In the genomic region with DNA sequence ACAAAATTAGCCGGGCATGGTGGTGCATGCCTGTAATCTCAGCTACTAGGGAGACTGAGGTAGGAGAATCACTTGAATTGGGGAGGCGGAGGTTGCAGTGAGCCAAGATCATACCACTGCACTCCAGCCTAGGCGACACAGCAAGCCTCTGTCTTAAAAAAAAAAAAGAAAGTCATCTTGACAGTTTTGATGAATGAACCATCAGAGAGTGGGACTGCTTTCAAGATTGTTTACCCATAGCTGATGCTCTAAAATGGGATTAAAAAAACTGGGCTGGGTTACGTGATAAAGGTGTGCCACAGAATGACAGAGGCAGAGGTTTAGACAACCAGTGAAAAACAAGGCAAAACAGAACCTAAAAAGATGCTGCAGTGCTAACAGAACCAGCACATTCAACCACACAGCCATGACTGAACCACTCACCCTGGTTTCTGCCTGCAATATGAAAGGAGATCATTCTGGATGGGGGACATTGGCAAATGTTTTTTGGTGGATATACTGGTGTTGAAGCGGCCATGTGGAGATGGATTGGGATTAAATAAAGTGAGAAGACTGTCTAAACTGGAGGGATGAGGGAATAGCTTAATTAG, we compare ENCODE assay signal across 27 cellular contexts. TPM values are rescaled to one million over a fixed set of nuclear protein-coding genes. Genes with fewer than 3 reads are reported as not detected.
DNase-seq lines count a peak whose midpoint lies in the region; ATAC-seq and TF ChIP-seq lines count a peak whose summit lies in the region.
"Had no signal": no experiment of that assay in that cellular context is flagged by ENCODE, and none has a peak within 500 bp of the region (broad histone marks: within the 10 kb centered on the region; RNA-seq: fewer than 3 reads in every experiment).

No MANE protein-coding gene starts in this region.

- H3K36me3 ChIP-seq in naive thymus-derived CD4-positive, alpha-beta T cell (ENCODE audit: control insufficient read depth in 2 of 3, insufficient read depth in 3 of 3, low read length in 3 of 3) = no peaks in the 10 kb centered on the region
- H3K36me3 ChIP-seq: esophagus muscularis mucosa, heart right ventricle, pancreas, right atrium auricular region had no signal

- H3K4me3 Mint-ChIP-seq in activated CD8-positive, alpha-beta memory T cell treated with anti-CD3 and anti-CD28 coated beads, Interleukin-2, amount 10 ng/mL, durations not matched to agents 7 days and 5 days = peak overlapping the region; percentile 34
- H3K4me3 Mint-ChIP-seq in Calu3 (ENCODE audit: low read depth, unreplicated experiment) = no peak overlapping the region
- H3K4me3 Mint-ChIP-seq in activated CD8-positive, alpha-beta T cell treated with anti-CD3 and anti-CD28 coated beads, Interleukin-2, amount 10 ng/mL, durations not matched to agents 7 days and 5 days = no peak overlapping the region
- H3K4me3 Mint-ChIP-seq in progenitor cell of endocrine pancreas (ENCODE audit: low read depth) = no peak overlapping the region
- no peak overlapping the region for H3K4me3 Mint-ChIP-seq in T-cell
- peak overlapping the region in 1 of 10 donors; percentile 12 for H3K4me3 Mint-ChIP-seq in naive thymus-derived CD4-positive, alpha-beta T cell
- H3K4me3 Mint-ChIP-seq: activated naive CD8-positive, alpha-beta T cell treated with anti-CD3 and anti-CD28 coated beads for 36 hours had no signal

- no peak overlapping the region for H3K4me3 ChIP-seq in naive thymus-derived CD4-positive, alpha-beta T cell (ENCODE audit: low read length)
- H3K4me3 ChIP-seq: esophagus muscularis mucosa, heart right ventricle, lung, mucosa of descending colon, pancreas, right atrium auricular region had no signal

- no TSS peak for BruUV-seq in Calu3 (replicated peaks; lab: Mats Ljungman, UMichigan)

- H3K27ac ChIP-seq in naive thymus-derived CD4-positive, alpha-beta T cell (ENCODE audit: low read depth, low read length) = no peak overlapping the region
- H3K27ac ChIP-seq: esophagus muscularis mucosa, foreskin keratinocyte, pancreas had no signal

- CTCF ChIA-PET in activated CD8-positive, alpha-beta memory T cell treated with anti-CD3 and anti-CD28 coated beads, Interleukin-2, amount 10 ng/mL, durations not matched to agents 7 days and 5 days (lab: Charles Lee) = interaction anchor here (1.2 to 3.2 kb wide), 4 partner anchors 9 to 67 kb away, joined by 4 to 10 read pairs (median 4); a partner anchor contains a TSS
- CTCF ChIA-PET in Calu3 (lab: Charles Lee) (interaction anchor here (1.8 kb wide), 1 partner anchor 14 kb away, joined by 3 read pairs; no protein-coding TSS in a partner anchor), T-cell (lab: Charles Lee) (interaction anchor here (0.7 to 1.1 kb wide), 2 partner anchors 39 to 92 kb away, joined by 3 read pairs; no protein-coding TSS in a partner anchor)
- CTCF ChIA-PET in activated CD8-positive, alpha-beta T cell treated with anti-CD3 and anti-CD28 coated beads, Interleukin-2, amount 10 ng/mL, durations not matched to agents 7 days and 5 days (lab: Charles Lee) = no interaction called here
- CTCF ChIA-PET in naive thymus-derived CD4-positive, alpha-beta T cell (lab: Charles Lee) = no interaction called here

- H3K4me1 ChIP-seq in naive thymus-derived CD4-positive, alpha-beta T cell (ENCODE audit: control insufficient read depth in 2 of 2, insufficient read depth in 2 of 2, low read length in 2 of 2) = no peaks in the 10 kb centered on the region
- H3K4me1 ChIP-seq: pancreas had no signal

- H3K27me3 Mint-ChIP-seq in activated CD8-positive, alpha-beta memory T cell treated with anti-CD3 and anti-CD28 coated beads, Interleukin-2, amount 10 ng/mL, durations not matched to agents 7 days and 5 days = no peaks in the 10 kb centered on the region
- H3K27me3 Mint-ChIP-seq in Calu3 (ENCODE audit: unreplicated experiment) = no peaks in the 10 kb centered on the region
- H3K27me3 Mint-ChIP-seq in activated CD8-positive, alpha-beta T cell treated with anti-CD3 and anti-CD28 coated beads, Interleukin-2, amount 10 ng/mL, durations not matched to agents 7 days and 5 days (ENCODE audit: low read depth) = peaks cover 3% of the 10 kb centered on the region
- H3K27me3 Mint-ChIP-seq in progenitor cell of endocrine pancreas = no peaks in the 10 kb centered on the region
- H3K27me3 Mint-ChIP-seq in T-cell = no peaks in the 10 kb centered on the region
- H3K27me3 Mint-ChIP-seq in naive thymus-derived CD4-positive, alpha-beta T cell = peaks cover 0 to 4% (median 0%) of the 10 kb centered on the region in 5 donors
- H3K27me3 Mint-ChIP-seq: activated naive CD8-positive, alpha-beta T cell treated with anti-CD3 and anti-CD28 coated beads for 36 hours had no signal

- peaks cover 15% of the 10 kb centered on the region for H3K36me3 Mint-ChIP-seq in activated CD8-positive, alpha-beta memory T cell treated with anti-CD3 and anti-CD28 coated beads, Interleukin-2, amount 10 ng/mL, durations not matched to agents 7 days and 5 days
- H3K36me3 Mint-ChIP-seq in Calu3 (ENCODE audit: insufficient read depth, unreplicated experiment) (no peaks in the 10 kb centered on the region), progenitor cell of endocrine pancreas (ENCODE audit: insufficient read depth) (no peaks in the 10 kb centered on the region), T-cell (peaks cover 3% of the 10 kb centered on the region)
- H3K36me3 Mint-ChIP-seq in activated CD8-positive, alpha-beta T cell treated with anti-CD3 and anti-CD28 coated beads, Interleukin-2, amount 10 ng/mL, durations not matched to agents 7 days and 5 days (ENCODE audit: low read depth) = no peaks in the 10 kb centered on the region
- H3K36me3 Mint-ChIP-seq in naive thymus-derived CD4-positive, alpha-beta T cell = no peaks in the 10 kb centered on the region
- H3K36me3 Mint-ChIP-seq: activated naive CD8-positive, alpha-beta T cell treated with anti-CD3 and anti-CD28 coated beads for 36 hours had no signal

- POLR2A ChIA-PET in activated CD8-positive, alpha-beta T cell treated with anti-CD3 and anti-CD28 coated beads, Interleukin-2, amount 10 ng/mL, durations not matched to agents 7 days and 5 days (lab: Charles Lee) = no interaction called here
- POLR2A ChIA-PET in T-cell (lab: Charles Lee) = no interaction called here
- POLR2A ChIA-PET in naive thymus-derived CD4-positive, alpha-beta T cell (lab: Charles Lee) = no interaction called here

- no peaks in the 10 kb centered on the region for H3K27me3 ChIP-seq in naive thymus-derived CD4-positive, alpha-beta T cell (ENCODE audit: control insufficient read depth in 2 of 2, insufficient read depth in 2 of 2, low read length in 2 of 2)
- H3K27me3 ChIP-seq: esophagus muscularis mucosa, foreskin keratinocyte, heart right ventricle, pancreas, right atrium auricular region had no signal

- no peak for DNase-seq in activated CD8-positive, alpha-beta memory T cell treated with anti-CD3 and anti-CD28 coated beads, Interleukin-2, amount 10 ng/mL, durations not matched to agents 7 days and 5 days
- DNase-seq in activated CD8-positive, alpha-beta memory T cell treated with anti-CD3 and anti-CD28 coated beads for 24 hours = no peak
- no peak for DNase-seq in Calu3
- DNase-seq in activated CD8-positive, alpha-beta T cell treated with anti-CD3 and anti-CD28 coated beads, Interleukin-2, amount 10 ng/mL, durations not matched to agents 7 days and 5 days = no peak
- DNase-seq in progenitor cell of endocrine pancreas (ENCODE audit: low spot score, unreplicated experiment) = no peak
- DNase-seq in T-cell = no peak
- DNase-seq in naive thymus-derived CD4-positive, alpha-beta T cell = no peak
- no peak for DNase-seq in kidney tubule cell (ENCODE audit: low spot score)
- DNase-seq: activated effector memory CD4-positive, alpha-beta T cell treated with anti-CD3 and anti-CD28 coated beads, Interleukin-2, amount 50 U/mL, for 16 hours; activated naive CD8-positive, alpha-beta T cell treated with anti-CD3 and anti-CD28 coated beads for 36 hours; C1 segment of cervical spinal cord; central memory CD4-positive, alpha-beta T cell; dermis blood vessel endothelial cell; foreskin keratinocyte; heart right ventricle; kidney glomerular epithelial cell; mucosa of descending colon; NCI-H1105; NCI-H187 treated with DMSO at 0.1 percent for 48 hours; NCI-H526; pancreas; substantia nigra had no signal

- no peak for TF ChIP-seq CTCF in Calu3 (IDR thresholded peaks at IDR 0.05; ENCODE audit: unreplicated experiment)
- no peak for TF ChIP-seq CTCF in progenitor cell of endocrine pancreas (IDR thresholded peaks at IDR 0.05; ENCODE audit: unreplicated experiment)

- peak overlapping the region; percentile 88 for H3K27ac Mint-ChIP-seq in activated CD8-positive, alpha-beta memory T cell treated with anti-CD3 and anti-CD28 coated beads, Interleukin-2, amount 10 ng/mL, durations not matched to agents 7 days and 5 days
- H3K27ac Mint-ChIP-seq in Calu3 (ENCODE audit: unreplicated experiment) (peak overlapping the region; percentile 74), progenitor cell of endocrine pancreas (peak overlapping the region; percentile 5), T-cell (peak overlapping the region in 1 of 2 donors; percentile 4)
- H3K27ac Mint-ChIP-seq in activated CD8-positive, alpha-beta T cell treated with anti-CD3 and anti-CD28 coated beads, Interleukin-2, amount 10 ng/mL, durations not matched to agents 7 days and 5 days = peak overlapping the region; percentile 31
- peak overlapping the region in 1 of 9 donors; percentile 35 for H3K27ac Mint-ChIP-seq in naive thymus-derived CD4-positive, alpha-beta T cell
- H3K27ac Mint-ChIP-seq: activated naive CD8-positive, alpha-beta T cell treated with anti-CD3 and anti-CD28 coated beads for 36 hours had no signal

- peak; percentile 67 for ATAC-seq in activated CD8-positive, alpha-beta memory T cell treated with anti-CD3 and anti-CD28 coated beads, Interleukin-2, amount 10 ng/mL, durations not matched to agents 7 days and 5 days
- peak; percentile 33 for ATAC-seq in activated CD8-positive, alpha-beta T cell treated with anti-CD3 and anti-CD28 coated beads, Interleukin-2, amount 10 ng/mL, durations not matched to agents 7 days and 5 days
- ATAC-seq in T-cell (replicated peaks in 1 of 4) = no peak
- ATAC-seq in naive thymus-derived CD4-positive, alpha-beta T cell = no peak
- ATAC-seq: activated CD4-positive, CD25-positive, alpha-beta regulatory T cell treated with anti-CD3 and anti-CD28 coated beads, Interleukin-2, amount 50 U/mL, for 24 hours; foreskin keratinocyte; heart right ventricle; mucosa of descending colon; pancreas had no signal

- intact Hi-C loops in Calu3 (cut with micrococcal nuclease; ENCODE audit: unreplicated experiment) = no loop called here
- intact Hi-C loops in naive thymus-derived CD4-positive, alpha-beta T cell (cut with micrococcal nuclease) = no loop called here

- H3K9me3 ChIP-seq in naive thymus-derived CD4-positive, alpha-beta T cell (ENCODE audit: control insufficient read depth in 2 of 3, low read length in 3 of 3) = no peaks in the 10 kb centered on the region
- H3K9me3 ChIP-seq: esophagus muscularis mucosa, heart right ventricle, mucosa of descending colon, pancreas, right atrium auricular region had no signal

- peaks cover 71% of the 10 kb centered on the region for H3K4me1 Mint-ChIP-seq in activated CD8-positive, alpha-beta memory T cell treated with anti-CD3 and anti-CD28 coated beads, Interleukin-2, amount 10 ng/mL, durations not matched to agents 7 days and 5 days
- peaks cover 64% of the 10 kb centered on the region for H3K4me1 Mint-ChIP-seq in Calu3 (ENCODE audit: low read depth, unreplicated experiment)
- H3K4me1 Mint-ChIP-seq in activated CD8-positive, alpha-beta T cell treated with anti-CD3 and anti-CD28 coated beads, Interleukin-2, amount 10 ng/mL, durations not matched to agents 7 days and 5 days (ENCODE audit: low read depth) = peaks cover 23% of the 10 kb centered on the region
- H3K4me1 Mint-ChIP-seq in progenitor cell of endocrine pancreas (ENCODE audit: low read depth) = no peaks in the 10 kb centered on the region
- peaks cover 0 to 20% (median 17%) of the 10 kb centered on the region in 3 donors for H3K4me1 Mint-ChIP-seq in T-cell
- H3K4me1 Mint-ChIP-seq in naive thymus-derived CD4-positive, alpha-beta T cell = peaks cover 0 to 22% (median 0%) of the 10 kb centered on the region in 7 donors

- no peaks in the 10 kb centered on the region for H3K9me3 Mint-ChIP-seq in activated CD8-positive, alpha-beta memory T cell treated with anti-CD3 and anti-CD28 coated beads, Interleukin-2, amount 10 ng/mL, durations not matched to agents 7 days and 5 days (ENCODE audit: low read depth)
- H3K9me3 Mint-ChIP-seq in Calu3 (ENCODE audit: low read depth, unreplicated experiment) = no peaks in the 10 kb centered on the region
- H3K9me3 Mint-ChIP-seq in activated CD8-positive, alpha-beta T cell treated with anti-CD3 and anti-CD28 coated beads, Interleukin-2, amount 10 ng/mL, durations not matched to agents 7 days and 5 days (ENCODE audit: insufficient read depth) = no peaks in the 10 kb centered on the region
- H3K9me3 Mint-ChIP-seq in progenitor cell of endocrine pancreas (ENCODE audit: low read depth) = no peaks in the 10 kb centered on the region
- no peaks in the 10 kb centered on the region for H3K9me3 Mint-ChIP-seq in T-cell
- no peaks in the 10 kb centered on the region for H3K9me3 Mint-ChIP-seq in naive thymus-derived CD4-positive, alpha-beta T cell
- H3K9me3 Mint-ChIP-seq: activated naive CD8-positive, alpha-beta T cell treated with anti-CD3 and anti-CD28 coated beads for 36 hours had no signal

RNA-seq across cellular contexts. Expression of a gene that starts 22.2 kb away (rescaled TPM):
- 10 to 100 TPM; 25.9 to 34.0 TPM for total RNA-seq in activated CD8-positive, alpha-beta memory T cell treated with anti-CD3 and anti-CD28 coated beads, Interleukin-2, amount 10 ng/mL, durations not matched to agents 7 days and 5 days
- total RNA-seq in Calu3 (2022) (4.4 and 4.7 TPM in 2 replicates), progenitor cell of endocrine pancreas (0.17 and 0.36 TPM in 2 replicates), T-cell (1 to 10 TPM; 2.7 to 8.3 (median 6.1) TPM)
- total RNA-seq in activated CD8-positive, alpha-beta T cell treated with anti-CD3 and anti-CD28 coated beads, Interleukin-2, amount 10 ng/mL, durations not matched to agents 7 days and 5 days = 1 to 10 TPM; 2.8 to 2.9 TPM
- total RNA-seq in naive thymus-derived CD4-positive, alpha-beta T cell = 10 to 100 TPM in 1 of 5 experiments, 1 to 10 TPM in 4; 3.0 to 14.6 (median 5.8) TPM
- polyA plus RNA-seq in naive thymus-derived CD4-positive, alpha-beta T cell = 1 to 10 TPM; 1.5 to 3.5 TPM
- polyA plus RNA-seq: neural cell had no signal

Comparison
In these comparisons a context has a peak if more than half of its experiments do, and no peak if none do; other contexts are left out.
1. ATAC-seq: peak in activated CD8-positive, alpha-beta memory T cell treated with anti-CD3 and anti-CD28 coated beads, Interleukin-2, amount 10 ng/mL, durations not matched to agents 7 days and 5 days (single experiment) and activated CD8-positive, alpha-beta T cell treated with anti-CD3 and anti-CD28 coated beads, Interleukin-2, amount 10 ng/mL, durations not matched to agents 7 days and 5 days (single experiment); none in T-cell (0 of 4) and naive thymus-derived CD4-positive, alpha-beta T cell (single experiment).
2. CTCF ChIA-PET loops: an anchor here in activated CD8-positive, alpha-beta memory T cell treated with anti-CD3 and anti-CD28 coated beads, Interleukin-2, amount 10 ng/mL, durations not matched to agents 7 days and 5 days (1.2 to 3.2 kb wide), Calu3 (1.8 kb wide) and T-cell (0.7 to 1.1 kb wide); none called in activated CD8-positive, alpha-beta T cell treated with anti-CD3 and anti-CD28 coated beads, Interleukin-2, amount 10 ng/mL, durations not matched to agents 7 days and 5 days and naive thymus-derived CD4-positive, alpha-beta T cell.